In genomic region chr15:38071211-38071972, GRCh38 we compare ENCODE assay signal across 12 cellular contexts.
DNase-seq lines count a peak whose midpoint lies in the region; ATAC-seq and TF ChIP-seq lines count a peak whose summit lies in the region.
"Had no signal": no experiment of that assay in that cellular context is flagged by ENCODE, and none has a peak within 500 bp of the region (broad histone marks: within the 10 kb centered on the region; RNA-seq: fewer than 3 reads in every experiment).

No MANE protein-coding gene starts in this region.

- peaks cover 55% of the 10 kb centered on the region for H3K4me1 Mint-ChIP-seq in osteocyte (ENCODE audit: unreplicated experiment)
- H3K4me1 Mint-ChIP-seq in stimulated activated memory B cell treated with anti-CD40 and anti-IgM and Interleukin-4, amounts not matched to agents 10 μg/mL and 1 μg/mL and 100 μg/mL, for 72 hours, result peaks cover 62% of the 10 kb centered on the region

- ATAC-seq in stimulated activated memory B cell treated with anti-CD40 and anti-IgM and Interleukin-4, amounts not matched to agents 10 μg/mL and 1 μg/mL and 100 μg/mL, for 72 hours, result no peak
- no peak for ATAC-seq in GM18873 (IDR thresholded peaks at IDR 0.05; ENCODE audit: low FRiP score, unreplicated experiment)

- H3K27me3 ChIP-seq in esophagus squamous epithelium, result no peaks in the 10 kb centered on the region
- H3K27me3 ChIP-seq: cardiac muscle cell had no signal

- peak overlapping the region; percentile 99 for H3K27ac Mint-ChIP-seq in osteocyte (ENCODE audit: unreplicated experiment)
- no peak overlapping the region for H3K27ac Mint-ChIP-seq in stimulated activated memory B cell treated with anti-CD40 and anti-IgM and Interleukin-4, amounts not matched to agents 10 μg/mL and 1 μg/mL and 100 μg/mL, for 72 hours
- H3K27ac Mint-ChIP-seq: CD8-positive, alpha-beta T cell had no signal

- no peak overlapping the region for H3K4me3 ChIP-seq in esophagus squamous epithelium
- H3K4me3 ChIP-seq: cardiac muscle cell, lung had no signal

- 85 to 87% methylated on average over 9 to 11 of the region's 11 CpGs for WGBS in esophagus squamous epithelium, 2 donors

- no peak overlapping the region for H3K4me3 Mint-ChIP-seq in osteocyte (ENCODE audit: unreplicated experiment)
- H3K4me3 Mint-ChIP-seq in stimulated activated memory B cell treated with anti-CD40 and anti-IgM and Interleukin-4, amounts not matched to agents 10 μg/mL and 1 μg/mL and 100 μg/mL, for 72 hours, result no peak overlapping the region

- no peaks in the 10 kb centered on the region for H3K36me3 ChIP-seq in esophagus squamous epithelium
- H3K36me3 ChIP-seq: cardiac muscle cell had no signal

- H3K4me1 ChIP-seq in esophagus squamous epithelium, result peaks cover 28 to 76% (median 32%) of the 10 kb centered on the region in 3 donors

- DNase-seq in ELF-1 (ENCODE audit: low read depth, low spot score) (peak; percentile 87), esophagus squamous epithelium (lab: John Stamatoyannopoulos, UW) (no peak), osteocyte (ENCODE audit: extremely low spot score, unreplicated experiment) (no peak), UCSD-AML1 (lab: John Stamatoyannopoulos, UW; ENCODE audit: unreplicated experiment) (no peak)
- no peak for DNase-seq in activated naive CD4-positive, alpha-beta T cell treated with anti-CD3 and anti-CD28 coated beads, Interleukin-2, amount 50 U/mL, for 16 hours
- DNase-seq: CD8-positive, alpha-beta T cell; NCI-H187 had no signal

- H3K27ac ChIP-seq in VCaP (peak overlapping the region; percentile 83; the same call in 1 of the 2 replicates), esophagus squamous epithelium (peak overlapping the region; percentile 84 to 92 (median 88))

- no peaks in the 10 kb centered on the region for H3K27me3 Mint-ChIP-seq in osteocyte (ENCODE audit: unreplicated experiment)
- peaks cover 2% of the 10 kb centered on the region for H3K27me3 Mint-ChIP-seq in stimulated activated memory B cell treated with anti-CD40 and anti-IgM and Interleukin-4, amounts not matched to agents 10 μg/mL and 1 μg/mL and 100 μg/mL, for 72 hours

- no peak for TF ChIP-seq POLR2A in esophagus squamous epithelium (IDR thresholded peaks at IDR 0.05)

- intact Hi-C loops in esophagus squamous epithelium (cut with DNase I), result no loop called here

- no peaks in the 10 kb centered on the region for H3K9me3 Mint-ChIP-seq in osteocyte (ENCODE audit: unreplicated experiment)
- no peaks in the 10 kb centered on the region for H3K9me3 Mint-ChIP-seq in stimulated activated memory B cell treated with anti-CD40 and anti-IgM and Interleukin-4, amounts not matched to agents 10 μg/mL and 1 μg/mL and 100 μg/mL, for 72 hours
- H3K9me3 Mint-ChIP-seq: CD8-positive, alpha-beta T cell had no signal

- TF ChIP-seq CTCF in VCaP (conservative IDR thresholded peaks at IDR 0.05) (no peak), esophagus squamous epithelium (IDR thresholded peaks at IDR 0.05) (no peak), osteocyte (IDR thresholded peaks at IDR 0.05) (no peak)

- no peaks in the 10 kb centered on the region for H3K9me3 ChIP-seq in esophagus squamous epithelium

- H3K36me3 Mint-ChIP-seq in osteocyte (ENCODE audit: unreplicated experiment), result no peaks in the 10 kb centered on the region
- H3K36me3 Mint-ChIP-seq in stimulated activated memory B cell treated with anti-CD40 and anti-IgM and Interleukin-4, amounts not matched to agents 10 μg/mL and 1 μg/mL and 100 μg/mL, for 72 hours, result no peaks in the 10 kb centered on the region
- H3K36me3 Mint-ChIP-seq: CD8-positive, alpha-beta T cell had no signal
